Comparison of ENCODE assay signal across 23 cellular contexts in genomic region chr12:91256471-91256870, GRCh38.
DNase-seq lines count a peak whose midpoint lies in the region; ATAC-seq and TF ChIP-seq lines count a peak whose summit lies in the region.
"Had no signal": no experiment of that assay in that cellular context is flagged by ENCODE, and none has a peak within 500 bp of the region (broad histone marks: within the 10 kb centered on the region; RNA-seq: fewer than 3 reads in every experiment).

No MANE protein-coding gene starts in this region.

- H3K27me3 ChIP-seq in SK-N-SH (ENCODE audit: insufficient read depth) (no peaks in the 10 kb centered on the region), MG63 (no peaks in the 10 kb centered on the region)

- no peak for TF ChIP-seq EP300 in SK-N-SH (IDR thresholded peaks at IDR 0.05; ENCODE audit: borderline replicate concordance in 1 of 2, low read depth in 1 of 2, low read length in 1 of 2)

- H4K20me1 ChIP-seq in SK-N-SH (ENCODE audit: insufficient read depth) = no peaks in the 10 kb centered on the region

- H3K4me1 Mint-ChIP-seq in nephron = peaks cover 36% of the 10 kb centered on the region

- peaks cover 10% of the 10 kb centered on the region for H3K9me3 Mint-ChIP-seq in nephron

- POLR2A ChIA-PET in SK-N-SH (lab: Yijun Ruan, JAX) = interaction anchor here (1.4 kb wide), 1 partner anchor 76 kb away, joined by 3 read pairs; no protein-coding TSS in a partner anchor

- H3F3A ChIP-seq in SK-N-SH (replicated peaks; ENCODE audit: insufficient read depth) = no peaks in the 10 kb centered on the region

- H3K27me3 Mint-ChIP-seq in nephron (ENCODE audit: low read depth) = no peaks in the 10 kb centered on the region

- no peak overlapping the region for H2AFZ ChIP-seq in SK-N-SH (ENCODE audit: low read depth)

- WGBS in SK-N-SH (ENCODE audit: low lambda C conversion rate) = 42% methylated on average over 5 of the region's 5 CpGs

- peak overlapping the region; percentile 64 to 84 (median 75) for H3K27ac Mint-ChIP-seq in nephron

- H3K36me3 ChIP-seq in SK-N-SH (replicated peaks in 1 of 2; ENCODE audit: control insufficient read depth in 1 of 2, insufficient read depth in 2 of 2, low read length in 1 of 2) (no peaks in the 10 kb centered on the region), MG63 (no peaks in the 10 kb centered on the region)

- H3K27ac ChIP-seq in SK-N-SH (ENCODE audit: low read depth in 2 of 2, low read length in 1 of 2) = peak overlapping the region in 1 of 2 experiments; percentile 36; a peak in 2 of 4 replicates
- H3K27ac ChIP-seq: 22Rv1, C4-2B had no signal

- TF ChIP-seq RAD21 in SK-N-SH (IDR thresholded peaks at IDR 0.05; ENCODE audit: low read length) = no peak

- no peaks in the 10 kb centered on the region for H3K36me3 Mint-ChIP-seq in nephron (ENCODE audit: low read depth)

- no peaks in the 10 kb centered on the region for H3K9me2 ChIP-seq in SK-N-SH

- H3K4me2 ChIP-seq in SK-N-SH = no peak overlapping the region

- CTCF ChIA-PET in SK-N-SH (lab: Yijun Ruan, JAX) = no interaction called here

- no peak for TF ChIP-seq CTCF in SK-N-SH (IDR thresholded peaks at IDR 0.05)
- no peak for TF ChIP-seq CTCF in fibroblast of mammary gland (conservative IDR thresholded peaks at IDR 0.05; ENCODE audit: control insufficient read depth, insufficient read depth, low read depth, low read length)
- no peak for TF ChIP-seq CTCF in nephron (IDR thresholded peaks at IDR 0.05; ENCODE audit: unreplicated experiment in 3 of 3)

- H3K4me3 Mint-ChIP-seq in nephron = no peak overlapping the region

- no peaks in the 10 kb centered on the region for H3K9me3 ChIP-seq in SK-N-SH
- no peaks in the 10 kb centered on the region for H3K9me3 ChIP-seq in MG63

- H3K79me2 ChIP-seq in SK-N-SH (ENCODE audit: insufficient read depth) = no peaks in the 10 kb centered on the region

- H3K9ac ChIP-seq in SK-N-SH = no peak overlapping the region

- ATAC-seq in SK-N-SH treated with all-trans-retinoic acid at 6 μM for 48 hours = peak; percentile 32; the same call in 1 of the 3 replicates
- ATAC-seq: K562, PC-3 had no signal

- no peak for DNase-seq in SK-N-SH
- peak; percentile 35 for DNase-seq in fibroblast of mammary gland (ENCODE audit: low read depth)
- no peak for DNase-seq in MG63
- DNase-seq in cortex of kidney (lab: John Stamatoyannopoulos, UW) = no peak
- DNase-seq in SHP77 treated with DMSO at 0.1 percent for 48 hours (lab: John Stamatoyannopoulos, UW) = no peak
- no peak for DNase-seq in NCI-H82 (lab: John Stamatoyannopoulos, UW)
- DNase-seq: AML-193, DMS 273 treated with DMSO at 0.1 percent for 48 hours, GDM1, H7, MV-4-11, NCI-H1694 treated with DMSO at 0.1 percent for 48 hours, NCI-H2107, NCI-H226, NCI-H524, PC-3, RPMI8226, SIG-M5 had no signal

- H3K4me3 ChIP-seq in SK-N-SH (ENCODE audit: low read depth in 2 of 2, low read length in 1 of 2) (no peak overlapping the region), fibroblast of mammary gland (ENCODE audit: control insufficient read depth, low read depth, low read length) (no peak overlapping the region), MG63 (no peak overlapping the region)
- H3K4me3 ChIP-seq: K562 had no signal

- H3K4me1 ChIP-seq in SK-N-SH (ENCODE audit: control insufficient read depth in 1 of 2, insufficient read depth in 2 of 2, low read depth in 1 of 2, low read length in 1 of 2) = peaks cover 0 to 10% of the 10 kb centered on the region in 2 experiments; a peak in 2 of 4 replicates

TF ChIP-seq in SK-N-SH treated with all-trans-retinoic acid at 6 μM for 48 hours, 23 proteins besides CTCF, POLR2A, EP300 and RAD21 (continues in another document):
- TF ChIP-seq TSHZ2 (CRISPR knock-in tag; IDR thresholded peaks at IDR 0.05) (no peak), ZNF565 (CRISPR knock-in tag; conservative IDR thresholded peaks at IDR 0.05; ENCODE audit: low read depth) (no peak), POU6F1 (CRISPR knock-in tag; IDR thresholded peaks at IDR 0.05; ENCODE audit: borderline replicate concordance, low read depth) (no peak), ARNTL (CRISPR knock-in tag; IDR thresholded peaks at IDR 0.05; ENCODE audit: borderline replicate concordance, low read depth) (no peak), GLIS3 (CRISPR knock-in tag; IDR thresholded peaks at IDR 0.05) (no peak), TCF4 (CRISPR knock-in tag; IDR thresholded peaks at IDR 0.05; ENCODE audit: borderline replicate concordance) (peak; percentile 44; the same call in 1 of the 2 replicates)

TF ChIP-seq in SK-N-SH, 30 proteins besides CTCF, POLR2A, EP300 and RAD21:
- TF ChIP-seq MAX (IDR thresholded peaks at IDR 0.05; ENCODE audit: low read depth) = no peak
- no peak for TF ChIP-seq ZBTB33 (IDR thresholded peaks at IDR 0.05; ENCODE audit: borderline replicate concordance, low read depth)
- no peak for TF ChIP-seq GATA2 (CRISPR knock-in tag; IDR thresholded peaks at IDR 0.05)
- no peak for TF ChIP-seq MEF2A (IDR thresholded peaks at IDR 0.05; ENCODE audit: borderline replicate concordance, low read depth)
- no peak for TF ChIP-seq SIN3A (IDR thresholded peaks at IDR 0.05; ENCODE audit: borderline replicate concordance, low read depth, low read length)
- no peak for TF ChIP-seq IRF3 (IDR thresholded peaks at IDR 0.05; ENCODE audit: low read depth, low read length)
- TF ChIP-seq TAF1 (IDR thresholded peaks at IDR 0.05; ENCODE audit: borderline replicate concordance, low read depth, low read length) = no peak
